Comparison of ENCODE assay signal across 13 cellular contexts in the genomic region with DNA sequence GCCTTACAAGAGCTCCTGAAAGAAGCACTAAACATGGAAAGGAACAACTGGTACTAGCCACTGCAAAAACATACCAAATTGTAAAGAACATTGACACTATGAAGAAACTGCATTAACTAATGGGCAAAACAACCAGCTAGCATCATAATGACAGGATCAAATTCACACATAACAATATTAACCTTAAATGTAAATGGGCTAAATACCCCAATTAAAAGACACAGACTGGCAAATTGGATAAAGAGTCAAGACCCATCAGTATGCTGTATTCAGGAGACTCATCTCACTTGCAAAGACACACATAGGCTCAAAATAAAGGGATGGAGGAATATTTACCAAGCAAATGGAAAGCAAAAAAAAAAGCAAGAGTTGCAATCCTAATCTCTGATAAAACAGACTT. TPM values are rescaled to one million over a fixed set of nuclear protein-coding genes. Genes with fewer than 3 reads are reported as not detected.
"Had no signal": no experiment of that assay in that cellular context is flagged by ENCODE, and none has a peak within 500 bp of the region (broad histone marks: within the 10 kb centered on the region; RNA-seq: fewer than 3 reads in every experiment).

No MANE protein-coding gene starts in this region.

RNA-seq across cellular contexts. Expression of a gene that starts 34.1 kb away (rescaled TPM):
- total RNA-seq: activated B cell treated with CpG ODN at 0.5 μM for 24 hours; activated CD4-positive, alpha-beta memory T cell treated with anti-CD3 and anti-CD28 coated beads for 36 hours; activated CD4-positive, alpha-beta memory T cell treated with anti-CD3 and anti-CD28 coated beads, Interleukin-2, amount 10 ng/mL, durations not matched to agents 7 days and 5 days; activated CD4-positive, alpha-beta T cell treated with anti-CD3 and anti-CD28 coated beads for 36 hours; activated CD4-positive, alpha-beta T cell treated with anti-CD3 and anti-CD28 coated beads, Interleukin-2, amount 10 ng/mL, durations not matched to agents 24 days and 14 days; activated CD4-positive, alpha-beta T cell treated with anti-CD3 and anti-CD28 coated beads, Interleukin-2, amount 10 ng/mL, durations not matched to agents 7 days and 5 days; activated CD8-positive, alpha-beta memory T cell treated with anti-CD3 and anti-CD28 coated beads for 36 hours; activated CD8-positive, alpha-beta T cell treated with anti-CD3 and anti-CD28 coated beads for 36 hours; activated CD8-positive, alpha-beta T cell treated with anti-CD3 and anti-CD28 coated beads, Interleukin-2, amount 10 ng/mL, durations not matched to agents 7 days and 5 days; T-helper 1 cell treated with Interleukin-12 subunit alpha and Interleukin-12 subunit beta and Interleukin-4 antibody, amounts not matched to agents 30 ng/mL and 1 ng/mL, for 36 hours; T-helper 17 cell; T-helper 2 cell treated with Interferon-gamma antibody and Interleukin-4, amounts not matched to agents 100 ng/mL and 5 ng/mL, for 36 hours; WTC11 had no signal
